7 cellular contexts compared by ENCODE assay signal in genomic region chr18:57437782-57438668, GRCh38. TPM values are rescaled to one million over a fixed set of nuclear protein-coding genes. Genes with fewer than 3 reads are reported as not detected.
DNase-seq lines count a peak whose midpoint lies in the region; ATAC-seq and TF ChIP-seq lines count a peak whose summit lies in the region.

No MANE protein-coding gene starts in this region.

- H3K27me3 Mint-ChIP-seq in activated T-helper 17 cell treated with anti-CD3 and anti-CD28 coated beads, Interleukin-2, amount 50 U/mL, for 72 hours, result peaks cover 66% of the 10 kb centered on the region

- peak; percentile 47 for TF ChIP-seq CTCF in GM10248 (IDR thresholded peaks at IDR 0.05; ENCODE audit: control extremely low read depth, extremely low read depth, low read depth, missing control alignments)

- intact Hi-C loops in left ventricle myocardium superior (cut with micrococcal nuclease) (no loop called here), sciatic nerve (cut with DNase I) (no loop called here)

- H3K27ac Mint-ChIP-seq in activated T-helper 17 cell treated with anti-CD3 and anti-CD28 coated beads, Interleukin-2, amount 50 U/mL, for 72 hours, result no peak overlapping the region

- POLR2A ChIA-PET in GM10248 (lab: Yijun Ruan, JAX), result no interaction called here

- DNase-seq in GM10248 (ENCODE audit: extremely low spot score), result peak; percentile 68
- DNase-seq in NCI-H526 (lab: John Stamatoyannopoulos, UW), result peak; percentile 89 to 98
- peak; percentile 37 for DNase-seq in left ventricle myocardium superior
- DNase-seq in sciatic nerve (ENCODE audit: low spot score), result peak; percentile 57
- DNase-seq in ureter (ENCODE audit: low spot score), result no peak

- H3K9me3 Mint-ChIP-seq in activated T-helper 17 cell treated with anti-CD3 and anti-CD28 coated beads, Interleukin-2, amount 50 U/mL, for 72 hours, result no peaks in the 10 kb centered on the region

- ATAC-seq in HG03135 (IDR thresholded peaks at IDR 0.05; ENCODE audit: unreplicated experiment), result peak; percentile 67
- peak; percentile 58 for ATAC-seq in activated T-helper 17 cell treated with anti-CD3 and anti-CD28 coated beads, Interleukin-2, amount 50 U/mL, for 72 hours (replicated peaks)
- peak; percentile 64 for ATAC-seq in left ventricle myocardium superior
- ATAC-seq in sciatic nerve, result no peak

- CTCF ChIA-PET in GM10248 (lab: Yijun Ruan, JAX), result interaction anchor here (1.0 to 1.7 kb wide), 8 partner anchors 9 to 690 kb away, joined by 3 to 6 read pairs (median 3); no protein-coding TSS in a partner anchor

- peak overlapping the region; percentile 50 for H3K4me3 Mint-ChIP-seq in activated T-helper 17 cell treated with anti-CD3 and anti-CD28 coated beads, Interleukin-2, amount 50 U/mL, for 72 hours

- peaks cover 7% of the 10 kb centered on the region for H3K4me1 Mint-ChIP-seq in activated T-helper 17 cell treated with anti-CD3 and anti-CD28 coated beads, Interleukin-2, amount 50 U/mL, for 72 hours

- H3K36me3 Mint-ChIP-seq in activated T-helper 17 cell treated with anti-CD3 and anti-CD28 coated beads, Interleukin-2, amount 50 U/mL, for 72 hours (ENCODE audit: low read depth), result peaks cover 31% of the 10 kb centered on the region

RNA-seq across cellular contexts. Expression of gene ONECUT2, which starts 2.9 kb away (rescaled TPM):
- under 1 TPM in 1 of 2 donors, not detected in 1; 0.52 TPM for total RNA-seq in activated T-helper 17 cell treated with anti-CD3 and anti-CD28 coated beads, Interleukin-2, amount 50 U/mL, for 72 hours
- 0.02 TPM for total RNA-seq in left ventricle myocardium superior
- total RNA-seq in sciatic nerve, result not detected
- 0.03 TPM for total RNA-seq in ureter
